Comparison of ENCODE assay signal across 11 cellular contexts in genomic region chrX:150940844-150941495, GRCh38.
"Had no signal": no experiment of that assay in that cellular context is flagged by ENCODE, and none has a peak within 500 bp of the region (broad histone marks: within the 10 kb centered on the region; RNA-seq: fewer than 3 reads in every experiment).

No MANE protein-coding gene starts in this region.

- H3K4me3 ChIP-seq: esophagus squamous epithelium, heart left ventricle, ovary had no signal

- FAIRE-seq: bronchial epithelial cell had no signal

- H3K9me3 ChIP-seq: esophagus squamous epithelium, heart left ventricle, ovary had no signal

- H3K4me1 ChIP-seq: esophagus squamous epithelium, heart left ventricle had no signal

- ATAC-seq: heart left ventricle; left ventricle myocardium superior; stimulated activated effector memory CD8-positive, alpha-beta T cell treated with anti-CD3 and anti-CD28 coated beads, Interleukin-12 subunit alpha, Interleukin-12 subunit beta, amount 100 ng/mL, for 72 hours had no signal

- DNase-seq: activated CD4-positive, alpha-beta T cell treated with anti-CD3 and anti-CD28 coated beads for 4 hours; activated naive CD4-positive, alpha-beta T cell; esophagus squamous epithelium; foreskin fibroblast; heart left ventricle; islet precursor cell; left ventricle myocardium superior; mesenchymal stem cell; ovary had no signal

- H3K27me3 ChIP-seq: esophagus squamous epithelium, ovary had no signal

- H3K27ac ChIP-seq: esophagus squamous epithelium, heart left ventricle, ovary had no signal

- H3K36me3 ChIP-seq: esophagus squamous epithelium, heart left ventricle, ovary had no signal
